13 cellular contexts compared by ENCODE assay signal in genomic region chr2:230422149-230422548, GRCh38. TPM values are rescaled to one million over a fixed set of nuclear protein-coding genes. Genes with fewer than 3 reads are reported as not detected.
DNase-seq lines count a peak whose midpoint lies in the region; ATAC-seq lines count a peak whose summit lies in the region.
"Had no signal": no experiment of that assay in that cellular context is flagged by ENCODE, and none has a peak within 500 bp of the region (broad histone marks: within the 10 kb centered on the region; RNA-seq: fewer than 3 reads in every experiment).

No MANE protein-coding gene starts in this region.

- H3K27ac ChIP-seq in CD8-positive, alpha-beta memory T cell (ENCODE audit: low read depth, low read length): no peak overlapping the region
- no peak overlapping the region for H3K27ac ChIP-seq in GM23248
- H3K27ac ChIP-seq: A549 had no signal

- no peaks in the 10 kb centered on the region for H3K27me3 ChIP-seq in CD8-positive, alpha-beta memory T cell (ENCODE audit: insufficient read depth, low read length, poor library complexity, severe bottlenecking)
- no peaks in the 10 kb centered on the region for H3K27me3 ChIP-seq in GM23248 (replicated peaks; ENCODE audit: insufficient read depth)

- no peak overlapping the region for H3K4me3 Mint-ChIP-seq in activated CD4-positive, alpha-beta T cell treated with anti-CD3 and anti-CD28 coated beads for 36 hours
- H3K4me3 Mint-ChIP-seq in CD8-positive, alpha-beta memory T cell: peak overlapping the region; percentile 5 to 68 (median 52)
- H3K4me3 Mint-ChIP-seq in activated T-helper 17 cell treated with anti-CD3 and anti-CD28 coated beads, Interleukin-2, amount 50 U/mL, for 72 hours: peak overlapping the region; percentile 100
- peak overlapping the region in 9 of 10 donors; percentile 15 to 93 (median 53) for H3K4me3 Mint-ChIP-seq in naive thymus-derived CD8-positive, alpha-beta T cell

- peaks cover 81% of the 10 kb centered on the region for H3K4me1 ChIP-seq in CD8-positive, alpha-beta memory T cell (ENCODE audit: insufficient read depth, low read length)
- peaks cover 37% of the 10 kb centered on the region for H3K4me1 ChIP-seq in GM23248 (ENCODE audit: insufficient read depth)

- POLR2A ChIA-PET in activated CD4-positive, alpha-beta T cell treated with anti-CD3 and anti-CD28 coated beads for 36 hours (lab: Charles Lee): no interaction called here
- POLR2A ChIA-PET in CD8-positive, alpha-beta memory T cell (lab: Charles Lee): no interaction called here
- POLR2A ChIA-PET in naive thymus-derived CD8-positive, alpha-beta T cell (lab: Charles Lee): no interaction called here

- ATAC-seq in activated CD4-positive, alpha-beta T cell treated with anti-CD3 and anti-CD28 coated beads for 36 hours: no peak
- ATAC-seq in activated T-helper 17 cell treated with anti-CD3 and anti-CD28 coated beads, Interleukin-2, amount 50 U/mL, for 72 hours (replicated peaks): no peak
- ATAC-seq in naive thymus-derived CD8-positive, alpha-beta T cell: no peak
- no peak for ATAC-seq in HG02642 (IDR thresholded peaks at IDR 0.05; ENCODE audit: poor library complexity, unreplicated experiment)
- ATAC-seq: A549 had no signal

- peak overlapping the region; percentile 35 for H3K27ac Mint-ChIP-seq in activated CD4-positive, alpha-beta T cell treated with anti-CD3 and anti-CD28 coated beads for 36 hours
- peak overlapping the region in 7 of 8 donors; percentile 1 to 71 (median 54) for H3K27ac Mint-ChIP-seq in CD8-positive, alpha-beta memory T cell
- no peak overlapping the region for H3K27ac Mint-ChIP-seq in activated T-helper 17 cell treated with anti-CD3 and anti-CD28 coated beads, Interleukin-2, amount 50 U/mL, for 72 hours
- H3K27ac Mint-ChIP-seq in naive thymus-derived CD8-positive, alpha-beta T cell: peak overlapping the region in 5 of 10 donors; percentile 10 to 76 (median 72)

- peaks cover 79% of the 10 kb centered on the region for H3K4me1 Mint-ChIP-seq in activated CD4-positive, alpha-beta T cell treated with anti-CD3 and anti-CD28 coated beads for 36 hours
- peaks cover 90 to 100% (median 98%) of the 10 kb centered on the region in 3 donors for H3K4me1 Mint-ChIP-seq in CD8-positive, alpha-beta memory T cell
- H3K4me1 Mint-ChIP-seq in activated T-helper 17 cell treated with anti-CD3 and anti-CD28 coated beads, Interleukin-2, amount 50 U/mL, for 72 hours: peaks cover 76% of the 10 kb centered on the region
- H3K4me1 Mint-ChIP-seq in naive thymus-derived CD8-positive, alpha-beta T cell: peaks cover 54 to 98% (median 88%) of the 10 kb centered on the region in 4 donors

- H3K36me3 ChIP-seq in CD8-positive, alpha-beta memory T cell (ENCODE audit: insufficient read depth, low read length): peaks cover 4% of the 10 kb centered on the region
- peaks cover 2% of the 10 kb centered on the region; the same call in 1 of the 2 replicates for H3K36me3 ChIP-seq in GM23248 (ENCODE audit: low read depth)

- H3K9me2 ChIP-seq in GM23248 (ENCODE audit: insufficient read depth): no peaks in the 10 kb centered on the region

- H3K4me3 ChIP-seq in CD8-positive, alpha-beta memory T cell (ENCODE audit: low read length): no peak overlapping the region
- no peak overlapping the region for H3K4me3 ChIP-seq in GM23248
- H3K4me3 ChIP-seq: A549 had no signal

- H3K9ac ChIP-seq in GM23248: no peak overlapping the region

- 81 to 85% methylated on average over 4 of the region's 4 CpGs for WGBS in GM23248 (ENCODE audit: low coverage in 1 of 2, low lambda C conversion rate in 2 of 2, missing lambda C conversion rate in 2 of 2), 2 experiments

- H3F3A ChIP-seq in GM23248 (ENCODE audit: insufficient read depth): peaks cover 10% of the 10 kb centered on the region; the same call in 1 of the 2 replicates

- no peak for DNase-seq in activated CD4-positive, alpha-beta T cell treated with anti-CD3 and anti-CD28 coated beads for 36 hours
- DNase-seq in activated CD4-positive, alpha-beta T cell treated with anti-CD3 and anti-CD28 coated beads, Interleukin-2, amount 50 U/mL, for 4 hours: no peak
- no peak for DNase-seq in CD8-positive, alpha-beta memory T cell
- DNase-seq in naive thymus-derived CD8-positive, alpha-beta T cell: no peak
- no peak for DNase-seq in A172 (ENCODE audit: low spot score)
- DNase-seq in GM23248: no peak
- DNase-seq: GOT3; IMR-90; stimulated activated naive CD4-positive, alpha-beta T cell treated with Interleukin-2 at 50 U/mL for 16 hours had no signal

- H3K27me3 Mint-ChIP-seq in activated CD4-positive, alpha-beta T cell treated with anti-CD3 and anti-CD28 coated beads for 36 hours: no peaks in the 10 kb centered on the region
- no peaks in the 10 kb centered on the region for H3K27me3 Mint-ChIP-seq in CD8-positive, alpha-beta memory T cell
- no peaks in the 10 kb centered on the region for H3K27me3 Mint-ChIP-seq in activated T-helper 17 cell treated with anti-CD3 and anti-CD28 coated beads, Interleukin-2, amount 50 U/mL, for 72 hours
- H3K27me3 Mint-ChIP-seq in naive thymus-derived CD8-positive, alpha-beta T cell: no peaks in the 10 kb centered on the region

- CTCF ChIA-PET in activated CD4-positive, alpha-beta T cell treated with anti-CD3 and anti-CD28 coated beads for 36 hours (lab: Charles Lee): interaction anchor here (0.6 to 2.2 kb wide), 3 partner anchors 11 to 189 kb away, joined by 3 to 7 read pairs (median 3); no protein-coding TSS in a partner anchor
- CTCF ChIA-PET in CD8-positive, alpha-beta memory T cell (lab: Charles Lee): interaction anchor here (2.0 kb wide), 1 partner anchor 9 kb away, joined by 4 read pairs; no protein-coding TSS in a partner anchor

- peaks cover 100% of the 10 kb centered on the region for H3K79me2 ChIP-seq in GM23248 (ENCODE audit: insufficient read depth)

- no peak overlapping the region for H3K4me2 ChIP-seq in GM23248 (ENCODE audit: unreplicated experiment)
- H3K4me2 ChIP-seq: A549 had no signal

- peaks cover 69% of the 10 kb centered on the region for H3K36me3 Mint-ChIP-seq in activated CD4-positive, alpha-beta T cell treated with anti-CD3 and anti-CD28 coated beads for 36 hours (ENCODE audit: low read depth)
- peaks cover 8 to 77% (median 31%) of the 10 kb centered on the region in 3 donors for H3K36me3 Mint-ChIP-seq in CD8-positive, alpha-beta memory T cell
- H3K36me3 Mint-ChIP-seq in activated T-helper 17 cell treated with anti-CD3 and anti-CD28 coated beads, Interleukin-2, amount 50 U/mL, for 72 hours (ENCODE audit: low read depth): peaks cover 97% of the 10 kb centered on the region
- H3K36me3 Mint-ChIP-seq in naive thymus-derived CD8-positive, alpha-beta T cell: peaks cover 14 to 68% (median 42%) of the 10 kb centered on the region in 3 donors

- intact Hi-C loops in activated CD4-positive, alpha-beta T cell treated with anti-CD3 and anti-CD28 coated beads for 36 hours (cut with DNase I, micrococcal nuclease): no loop called here

- H2AFZ ChIP-seq in GM23248: no peak overlapping the region

- no peaks in the 10 kb centered on the region for H3K9me3 ChIP-seq in CD8-positive, alpha-beta memory T cell (ENCODE audit: low read length)
- H3K9me3 ChIP-seq in GM23248 (ENCODE audit: low read depth): no peaks in the 10 kb centered on the region
- H3K9me3 ChIP-seq: A549 had no signal

- H4K20me1 ChIP-seq in GM23248 (ENCODE audit: insufficient read depth): peaks cover 6% of the 10 kb centered on the region; the same call in 1 of the 2 replicates

- no peaks in the 10 kb centered on the region for H3K9me3 Mint-ChIP-seq in activated CD4-positive, alpha-beta T cell treated with anti-CD3 and anti-CD28 coated beads for 36 hours (ENCODE audit: low read depth)
- H3K9me3 Mint-ChIP-seq in CD8-positive, alpha-beta memory T cell: no peaks in the 10 kb centered on the region
- H3K9me3 Mint-ChIP-seq in activated T-helper 17 cell treated with anti-CD3 and anti-CD28 coated beads, Interleukin-2, amount 50 U/mL, for 72 hours: no peaks in the 10 kb centered on the region
- H3K9me3 Mint-ChIP-seq in naive thymus-derived CD8-positive, alpha-beta T cell: no peaks in the 10 kb centered on the region
- H3K9me3 Mint-ChIP-seq: activated T-helper 2 cell treated with anti-CD3 and anti-CD28 coated beads, Interferon-gamma antibody, Interleukin-2, Interleukin-4, amounts not matched to agents 10 μg/mL and 5 μg/mL and 100 μg/mL, durations not matched to agents 14 hours and 24 hours and 36 hours had no signal

- in situ Hi-C loops in GM23248 (cut with MboI): no loop called here

RNA-seq across cellular contexts. Expression of gene SP100, which starts 6.1 kb away (rescaled TPM):
- total RNA-seq in activated CD4-positive, alpha-beta T cell treated with anti-CD3 and anti-CD28 coated beads for 36 hours: 100 to 1,000 TPM; 150 to 174 TPM
- total RNA-seq in CD8-positive, alpha-beta memory T cell: 10 to 100 TPM; 82.7 to 84.4 TPM
- 209 TPM for polyA plus RNA-seq in CD8-positive, alpha-beta memory T cell
- total RNA-seq in activated T-helper 17 cell treated with anti-CD3 and anti-CD28 coated beads, Interleukin-2, amount 50 U/mL, for 72 hours: 100 to 1,000 TPM; 131 to 175 TPM
- 100 to 1,000 TPM; 209 to 221 TPM for total RNA-seq in naive thymus-derived CD8-positive, alpha-beta T cell
- 100 to 1,000 TPM in 1 of 3 donors, 10 to 100 TPM in 2; 81.0 to 174 (median 91.1) TPM for polyA plus RNA-seq in naive thymus-derived CD8-positive, alpha-beta T cell
- total RNA-seq in A172 (2014; rRNA removed; shearing (Covaris generic)): 60.7 and 66.5 TPM in 2 replicates
- 73.5 and 75.8 TPM in 2 replicates for total RNA-seq in GM23248 (2014; rRNA removed; shearing (Covaris generic))
- 108 TPM in 2 replicates for polyA plus RNA-seq in GM23248 (2016; fragmentation: Nextera tagmentation; extraction: Ambion mirVana)
